ENCODE assay signal across 9 cellular contexts in the genomic region with DNA sequence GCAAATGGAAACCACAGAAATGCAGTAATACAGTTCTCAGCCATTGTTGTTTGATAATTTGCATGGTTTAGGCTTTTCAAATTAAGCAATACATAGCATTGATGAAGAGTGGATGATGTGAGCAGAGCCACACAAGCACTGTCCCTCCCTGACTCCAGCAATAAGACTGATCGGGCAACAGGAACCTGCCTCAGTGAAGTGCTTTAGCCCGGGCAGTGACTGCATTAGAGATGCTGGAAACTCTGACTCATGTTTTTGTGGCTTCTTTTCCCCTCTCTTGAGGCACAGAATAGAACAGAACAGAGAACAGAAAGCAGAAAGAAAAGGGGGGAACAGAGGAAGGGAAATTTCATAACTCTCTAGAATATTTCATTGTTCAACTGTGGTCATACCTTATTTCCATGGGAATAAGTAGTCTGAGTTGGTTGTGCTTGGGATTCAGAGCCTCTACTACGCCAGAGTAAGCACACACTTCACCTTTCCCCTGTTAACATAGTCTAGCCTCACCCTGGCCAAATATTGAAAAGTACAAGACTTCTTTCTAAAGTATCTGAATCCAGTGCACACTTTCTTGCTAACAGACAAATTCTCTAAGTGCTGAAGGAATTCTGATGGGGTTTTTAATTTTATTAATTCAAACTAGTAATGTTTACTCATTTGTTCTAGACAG.
DNase-seq lines count a peak whose midpoint lies in the region; ATAC-seq and TF ChIP-seq lines count a peak whose summit lies in the region.
"Had no signal": no experiment of that assay in that cellular context is flagged by ENCODE, and none has a peak within 500 bp of the region (broad histone marks: within the 10 kb centered on the region; RNA-seq: fewer than 3 reads in every experiment).

No MANE protein-coding gene starts in this region.

- H3K36me3 Mint-ChIP-seq in activated CD4-positive, alpha-beta T cell treated with anti-CD3 and anti-CD28 coated beads, Interleukin-2, amount 10 ng/mL, durations not matched to agents 7 days and 5 days (ENCODE audit: low read depth), result no peaks in the 10 kb centered on the region
- H3K36me3 Mint-ChIP-seq in memory B cell, result peaks cover 3% of the 10 kb centered on the region

- no peak overlapping the region for H3K4me3 ChIP-seq in MG63
- no peak overlapping the region for H3K4me3 ChIP-seq in body of pancreas

- CTCF ChIA-PET in activated CD4-positive, alpha-beta T cell treated with anti-CD3 and anti-CD28 coated beads, Interleukin-2, amount 10 ng/mL, durations not matched to agents 7 days and 5 days (lab: Charles Lee), result no interaction called here

- ATAC-seq in body of pancreas (peak; percentile 56), memory B cell (ENCODE audit: low read depth) (no peak)

- H3K27me3 ChIP-seq in MG63 (no peaks in the 10 kb centered on the region), body of pancreas (no peaks in the 10 kb centered on the region)

- H3K27ac Mint-ChIP-seq in activated CD4-positive, alpha-beta T cell treated with anti-CD3 and anti-CD28 coated beads, Interleukin-2, amount 10 ng/mL, durations not matched to agents 7 days and 5 days, result no peak overlapping the region
- H3K27ac Mint-ChIP-seq in memory B cell, result peak overlapping the region; percentile 7

- no peak for TF ChIP-seq POLR2A in body of pancreas (IDR thresholded peaks at IDR 0.05)

- peak overlapping the region in 1 of 4 donors; percentile 61 for H3K27ac ChIP-seq in body of pancreas

- WGBS in body of pancreas, 2 donors, result 50 to 57% methylated on average over 3 of the region's 3 CpGs

- H3K4me1 ChIP-seq in body of pancreas, result no peaks in the 10 kb centered on the region

- H3K9me3 ChIP-seq in MG63 (no peaks in the 10 kb centered on the region), body of pancreas (no peaks in the 10 kb centered on the region)

- peaks cover 6% of the 10 kb centered on the region for H3K4me1 Mint-ChIP-seq in activated CD4-positive, alpha-beta T cell treated with anti-CD3 and anti-CD28 coated beads, Interleukin-2, amount 10 ng/mL, durations not matched to agents 7 days and 5 days
- H3K4me1 Mint-ChIP-seq in memory B cell, result peaks cover 7% of the 10 kb centered on the region
- H3K4me1 Mint-ChIP-seq: CD4-positive, alpha-beta memory T cell had no signal

- TF ChIP-seq CTCF in body of pancreas (IDR thresholded peaks at IDR 0.05), result no peak

- H3K36me3 ChIP-seq in MG63 (no peaks in the 10 kb centered on the region), body of pancreas (replicated peaks in 1 of 2; ENCODE audit: insufficient read depth in 1 of 2, low read depth in 2 of 2) (no peaks in the 10 kb centered on the region)

- DNase-seq in activated CD4-positive, alpha-beta T cell treated with anti-CD3 and anti-CD28 coated beads, Interleukin-2, amount 10 ng/mL, durations not matched to agents 7 days and 5 days, result peak; percentile 6
- no peak for DNase-seq in activated CD4-positive, alpha-beta T cell treated with anti-CD3 and anti-CD28 coated beads for 4 hours
- DNase-seq in HCEC 1CT (peak; percentile 91), MG63 (peak; percentile 17), body of pancreas (peak in 3 of 4 donors; percentile 9 to 74 (median 11)), memory B cell (ENCODE audit: low spot score in 2 of 2) (no peak), NCI-H526 treated with DMSO at 0.1 percent for 48 hours (lab: John Stamatoyannopoulos, UW) (no peak)
- DNase-seq in activated CD4-positive, CD25-positive, alpha-beta regulatory T cell (lab: John Stamatoyannopoulos, UW), result no peak

- peaks cover 5% of the 10 kb centered on the region for H3K9me3 Mint-ChIP-seq in activated CD4-positive, alpha-beta T cell treated with anti-CD3 and anti-CD28 coated beads, Interleukin-2, amount 10 ng/mL, durations not matched to agents 7 days and 5 days
- H3K9me3 Mint-ChIP-seq in memory B cell, result peaks cover 1% of the 10 kb centered on the region

- POLR2A ChIA-PET in activated CD4-positive, alpha-beta T cell treated with anti-CD3 and anti-CD28 coated beads, Interleukin-2, amount 10 ng/mL, durations not matched to agents 7 days and 5 days (lab: Charles Lee), result no interaction called here

- intact Hi-C loops in body of pancreas (cut with DNase I), result no loop called here

- no peak overlapping the region for H3K4me3 Mint-ChIP-seq in activated CD4-positive, alpha-beta T cell treated with anti-CD3 and anti-CD28 coated beads, Interleukin-2, amount 10 ng/mL, durations not matched to agents 7 days and 5 days
- H3K4me3 Mint-ChIP-seq in memory B cell, result no peak overlapping the region

- no peaks in the 10 kb centered on the region for H3K27me3 Mint-ChIP-seq in activated CD4-positive, alpha-beta T cell treated with anti-CD3 and anti-CD28 coated beads, Interleukin-2, amount 10 ng/mL, durations not matched to agents 7 days and 5 days
- H3K27me3 Mint-ChIP-seq in memory B cell, result no peaks in the 10 kb centered on the region
- H3K27me3 Mint-ChIP-seq: CD4-positive, alpha-beta memory T cell had no signal

Comparison
In these comparisons a context has a peak if more than half of its experiments do, and no peak if none do; other contexts are left out.
1. DNase-seq: peak in activated CD4-positive, alpha-beta T cell treated with anti-CD3 and anti-CD28 coated beads, Interleukin-2, amount 10 ng/mL, durations not matched to agents 7 days and 5 days (single experiment), HCEC 1CT (single experiment), MG63 (single experiment) and body of pancreas (3 of 4); none in activated CD4-positive, alpha-beta T cell treated with anti-CD3 and anti-CD28 coated beads for 4 hours (0 of 2), memory B cell (0 of 2), NCI-H526 treated with DMSO at 0.1 percent for 48 hours (single experiment) and activated CD4-positive, CD25-positive, alpha-beta regulatory T cell (0 of 4).